13 cellular contexts compared by ENCODE assay signal in the genomic region with DNA sequence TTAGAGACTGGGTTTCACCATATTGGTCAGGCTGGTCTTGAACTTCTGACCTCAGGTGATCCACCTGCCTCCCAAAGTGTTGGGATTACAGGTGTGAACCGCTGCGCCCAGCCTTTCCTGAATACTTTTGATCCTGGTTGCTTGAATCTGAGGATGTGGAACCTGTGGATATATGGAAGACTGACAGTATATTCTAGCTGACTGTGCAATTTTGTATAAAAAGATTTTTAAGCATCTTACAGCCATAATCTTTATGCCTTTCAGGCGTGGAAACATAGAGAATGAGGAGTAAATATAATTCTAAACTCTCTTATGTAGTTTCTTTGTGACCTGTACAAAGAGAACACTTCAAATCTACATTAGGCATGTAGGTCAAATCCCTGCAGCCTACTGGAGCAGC. TPM values are rescaled to one million over a fixed set of nuclear protein-coding genes. Genes with fewer than 3 reads are reported as not detected.
DNase-seq lines count a peak whose midpoint lies in the region; ATAC-seq and TF ChIP-seq lines count a peak whose summit lies in the region.
"Had no signal": no experiment of that assay in that cellular context is flagged by ENCODE, and none has a peak within 500 bp of the region (broad histone marks: within the 10 kb centered on the region; RNA-seq: fewer than 3 reads in every experiment).

No MANE protein-coding gene starts in this region.

- TF ChIP-seq POLR2A in gastroesophageal sphincter (IDR thresholded peaks at IDR 0.05), result no peak

- no peak overlapping the region for H3K4me3 Mint-ChIP-seq in stimulated activated naive CD8-positive, alpha-beta T cell treated with anti-CD3 and anti-CD28 coated beads, Interleukin-15, Interleukin-2, amounts not matched to agents 100 ng/mL and 50 ng/mL, for 24 hours
- peak overlapping the region in 1 of 2 donors; percentile 37 for H3K4me3 Mint-ChIP-seq in stimulated activated naive CD8-positive, alpha-beta T cell treated with anti-CD3 and anti-CD28 coated beads, Interleukin-15, amount 100 ng/mL, for 72 hours
- no peak overlapping the region for H3K4me3 Mint-ChIP-seq in activated naive CD8-positive, alpha-beta T cell treated with anti-CD3 and anti-CD28 coated beads, Interleukin-2, amount 50 U/mL, for 24 hours
- peak overlapping the region; percentile 35 for H3K4me3 Mint-ChIP-seq in natural killer cell
- H3K4me3 Mint-ChIP-seq in WTC11, result no peak overlapping the region

- H3K4me3 ChIP-seq in gastroesophageal sphincter, result no peak overlapping the region
- H3K4me3 ChIP-seq: cardiac muscle cell, SJSA1 had no signal

- H3K9me3 Mint-ChIP-seq in stimulated activated naive CD8-positive, alpha-beta T cell treated with anti-CD3 and anti-CD28 coated beads, Interleukin-15, Interleukin-2, amounts not matched to agents 100 ng/mL and 50 ng/mL, for 24 hours, result no peaks in the 10 kb centered on the region
- H3K9me3 Mint-ChIP-seq in stimulated activated naive CD8-positive, alpha-beta T cell treated with anti-CD3 and anti-CD28 coated beads, Interleukin-15, amount 100 ng/mL, for 72 hours, result no peaks in the 10 kb centered on the region
- H3K9me3 Mint-ChIP-seq in activated naive CD8-positive, alpha-beta T cell treated with anti-CD3 and anti-CD28 coated beads, Interleukin-2, amount 50 U/mL, for 24 hours, result no peaks in the 10 kb centered on the region
- H3K9me3 Mint-ChIP-seq in natural killer cell (no peaks in the 10 kb centered on the region), WTC11 (no peaks in the 10 kb centered on the region)

- H3K27me3 ChIP-seq in gastroesophageal sphincter, result no peaks in the 10 kb centered on the region
- H3K27me3 ChIP-seq: cardiac muscle cell, SJSA1 had no signal

- TF ChIP-seq CTCF in natural killer cell (IDR thresholded peaks at IDR 0.05) (no peak), WTC11 (IDR thresholded peaks at IDR 0.05) (no peak), gastroesophageal sphincter (IDR thresholded peaks at IDR 0.05) (no peak)

- peaks cover 26% of the 10 kb centered on the region for H3K36me3 Mint-ChIP-seq in stimulated activated naive CD8-positive, alpha-beta T cell treated with anti-CD3 and anti-CD28 coated beads, Interleukin-15, Interleukin-2, amounts not matched to agents 100 ng/mL and 50 ng/mL, for 24 hours (ENCODE audit: low read depth)
- H3K36me3 Mint-ChIP-seq in activated naive CD8-positive, alpha-beta T cell treated with anti-CD3 and anti-CD28 coated beads, Interleukin-2, amount 50 U/mL, for 24 hours (ENCODE audit: low read depth), result peaks cover 26% of the 10 kb centered on the region
- H3K36me3 Mint-ChIP-seq in natural killer cell, result no peaks in the 10 kb centered on the region
- peaks cover 20% of the 10 kb centered on the region for H3K36me3 Mint-ChIP-seq in WTC11

- H3K27ac Mint-ChIP-seq in stimulated activated naive CD8-positive, alpha-beta T cell treated with anti-CD3 and anti-CD28 coated beads, Interleukin-15, Interleukin-2, amounts not matched to agents 100 ng/mL and 50 ng/mL, for 24 hours, result peak overlapping the region; percentile 72
- peak overlapping the region in 1 of 2 donors; percentile 98 for H3K27ac Mint-ChIP-seq in stimulated activated naive CD8-positive, alpha-beta T cell treated with anti-CD3 and anti-CD28 coated beads, Interleukin-15, amount 100 ng/mL, for 72 hours
- peak overlapping the region; percentile 39 for H3K27ac Mint-ChIP-seq in activated naive CD8-positive, alpha-beta T cell treated with anti-CD3 and anti-CD28 coated beads, Interleukin-2, amount 50 U/mL, for 24 hours
- peak overlapping the region; percentile 91 to 92 for H3K27ac Mint-ChIP-seq in natural killer cell
- H3K27ac Mint-ChIP-seq in WTC11, result no peak overlapping the region

- ATAC-seq in stimulated activated naive CD8-positive, alpha-beta T cell treated with anti-CD3 and anti-CD28 coated beads, Interleukin-15, amount 100 ng/mL, for 72 hours, result no peak
- ATAC-seq in activated naive CD8-positive, alpha-beta T cell treated with anti-CD3 and anti-CD28 coated beads, Interleukin-2, amount 50 U/mL, for 24 hours, result no peak
- ATAC-seq in natural killer cell (no peak), WTC11 (no peak), gastroesophageal sphincter (no peak)

- CTCF ChIA-PET in WTC11 (lab: Charles Lee), result interaction anchor here (34.2 kb wide), 1 partner anchor 36 kb away, joined by 802 read pairs; no protein-coding TSS in a partner anchor

- peaks cover 98% of the 10 kb centered on the region for H3K4me1 Mint-ChIP-seq in stimulated activated naive CD8-positive, alpha-beta T cell treated with anti-CD3 and anti-CD28 coated beads, Interleukin-15, Interleukin-2, amounts not matched to agents 100 ng/mL and 50 ng/mL, for 24 hours (ENCODE audit: low read depth)
- peaks cover 100% of the 10 kb centered on the region for H3K4me1 Mint-ChIP-seq in stimulated activated naive CD8-positive, alpha-beta T cell treated with anti-CD3 and anti-CD28 coated beads, Interleukin-15, amount 100 ng/mL, for 72 hours
- peaks cover 97% of the 10 kb centered on the region for H3K4me1 Mint-ChIP-seq in activated naive CD8-positive, alpha-beta T cell treated with anti-CD3 and anti-CD28 coated beads, Interleukin-2, amount 50 U/mL, for 24 hours
- H3K4me1 Mint-ChIP-seq in natural killer cell (peaks cover 96 to 99% of the 10 kb centered on the region in 2 donors), WTC11 (peaks cover 76% of the 10 kb centered on the region)

- WGBS in gastroesophageal sphincter (ENCODE audit: low coverage in 1 of 2), 2 donors, result 94 to 100% methylated on average over 2 to 3 of the region's 3 CpGs

- peaks cover 0 to 41% of the 10 kb centered on the region in 2 donors for H3K36me3 ChIP-seq in gastroesophageal sphincter
- H3K36me3 ChIP-seq: cardiac muscle cell had no signal

- H3K9me3 ChIP-seq in gastroesophageal sphincter, result no peaks in the 10 kb centered on the region
- H3K9me3 ChIP-seq: SJSA1 had no signal

- POLR2A ChIA-PET in WTC11 (lab: Charles Lee), result no interaction called here

- TF ChIP-seq EP300 in gastroesophageal sphincter (IDR thresholded peaks at IDR 0.05), result no peak

- no peak overlapping the region for H3K27ac ChIP-seq in gastroesophageal sphincter
- H3K27ac ChIP-seq: cardiac muscle cell, SJSA1 had no signal

- no peaks in the 10 kb centered on the region for H3K27me3 Mint-ChIP-seq in stimulated activated naive CD8-positive, alpha-beta T cell treated with anti-CD3 and anti-CD28 coated beads, Interleukin-15, Interleukin-2, amounts not matched to agents 100 ng/mL and 50 ng/mL, for 24 hours
- no peaks in the 10 kb centered on the region for H3K27me3 Mint-ChIP-seq in stimulated activated naive CD8-positive, alpha-beta T cell treated with anti-CD3 and anti-CD28 coated beads, Interleukin-15, amount 100 ng/mL, for 72 hours
- no peaks in the 10 kb centered on the region for H3K27me3 Mint-ChIP-seq in activated naive CD8-positive, alpha-beta T cell treated with anti-CD3 and anti-CD28 coated beads, Interleukin-2, amount 50 U/mL, for 24 hours
- H3K27me3 Mint-ChIP-seq in natural killer cell (ENCODE audit: low read depth in 2 of 2) (no peaks in the 10 kb centered on the region), WTC11 (ENCODE audit: low read depth) (peaks cover 39% of the 10 kb centered on the region)

- DNase-seq in stimulated activated naive CD8-positive, alpha-beta T cell treated with anti-CD3 and anti-CD28 coated beads, Interleukin-15, amount 100 ng/mL, for 72 hours, result no peak
- no peak for DNase-seq in activated naive CD8-positive, alpha-beta T cell treated with anti-CD3 and anti-CD28 coated beads, Interleukin-2, amount 50 U/mL, for 24 hours
- DNase-seq in natural killer cell (no peak), anterior cingulate cortex (lab: John Stamatoyannopoulos, UW) (no peak), NCI-H526 treated with DMSO at 0.1 percent for 48 hours (lab: John Stamatoyannopoulos, UW) (no peak), WTC11 (ENCODE audit: low spot score) (no peak)
- DNase-seq: hippocampal formation, NCI-H2029 treated with DMSO at 0.1 percent for 48 hours, occipital lobe had no signal

- intact Hi-C loops in natural killer cell (cut with micrococcal nuclease), result no loop called here

- peaks cover 0 to 99% (median 45%) of the 10 kb centered on the region in 3 donors for H3K4me1 ChIP-seq in gastroesophageal sphincter

TF ChIP-seq in WTC11, 78 proteins besides CTCF, POLR2A, EP300 and RAD21 (continues in another document):
- TF ChIP-seq CBFB (CRISPR knock-in tag; IDR thresholded peaks at IDR 0.05; ENCODE audit: low read depth) (no peak), JUN (CRISPR knock-in tag; IDR thresholded peaks at IDR 0.05) (no peak), NFE2L1 (CRISPR knock-in tag; IDR thresholded peaks at IDR 0.05) (no peak), NR1H2 (CRISPR knock-in tag; IDR thresholded peaks at IDR 0.05) (no peak)
- TF ChIP-seq, protein P1, sequence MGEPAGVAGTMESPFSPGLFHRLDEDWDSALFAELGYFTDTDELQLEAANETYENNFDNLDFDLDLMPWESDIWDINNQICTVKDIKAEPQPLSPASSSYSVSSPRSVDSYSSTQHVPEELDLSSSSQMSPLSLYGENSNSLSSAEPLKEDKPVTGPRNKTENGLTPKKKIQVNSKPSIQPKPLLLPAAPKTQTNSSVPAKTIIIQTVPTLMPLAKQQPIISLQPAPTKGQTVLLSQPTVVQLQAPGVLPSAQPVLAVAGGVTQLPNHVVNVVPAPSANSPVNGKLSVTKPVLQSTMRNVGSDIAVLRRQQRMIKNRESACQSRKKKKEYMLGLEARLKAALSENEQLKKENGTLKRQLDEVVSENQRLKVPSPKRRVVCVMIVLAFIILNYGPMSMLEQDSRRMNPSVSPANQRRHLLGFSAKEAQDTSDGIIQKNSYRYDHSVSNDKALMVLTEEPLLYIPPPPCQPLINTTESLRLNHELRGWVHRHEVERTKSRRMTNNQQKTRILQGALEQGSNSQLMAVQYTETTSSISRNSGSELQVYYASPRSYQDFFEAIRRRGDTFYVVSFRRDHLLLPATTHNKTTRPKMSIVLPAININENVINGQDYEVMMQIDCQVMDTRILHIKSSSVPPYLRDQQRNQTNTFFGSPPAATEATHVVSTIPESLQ (CRISPR knock-in tag; IDR thresholded peaks at IDR 0.05), result no peak

RNA-seq across cellular contexts. Expression of gene TSPAN14, which starts 16.2 kb away (rescaled TPM):
- total RNA-seq in natural killer cell, result 100 to 1,000 TPM; 126 to 180 (median 173) TPM
- 64.0 to 73.5 TPM (median 72.1 TPM) in 3 replicates for total RNA-seq in WTC11 (2021)
- 10 to 100 TPM; 23.3 to 52.4 (median 37.1) TPM for total RNA-seq in gastroesophageal sphincter
